In genomic region chr7:94297397-94297838, GRCh38 we compare ENCODE assay signal across 13 cellular contexts.
DNase-seq lines count a peak whose midpoint lies in the region; ATAC-seq, FAIRE-seq and TF ChIP-seq lines count a peak whose summit lies in the region.
"Had no signal": no experiment of that assay in that cellular context is flagged by ENCODE, and none has a peak within 500 bp of the region (broad histone marks: within the 10 kb centered on the region; RNA-seq: fewer than 3 reads in every experiment).

No MANE protein-coding gene starts in this region.

- DNase-seq in EH (ENCODE audit: low read depth) (peak; percentile 99), astrocyte (ENCODE audit: low read depth) (peak; percentile 96), left ventricle myocardium inferior (peak; percentile 56), sigmoid colon (peak; percentile 93), NCI-H345 (lab: John Stamatoyannopoulos, UW) (no peak)
- no peak for DNase-seq in activated naive CD8-positive, alpha-beta T cell treated with anti-CD3 and anti-CD28 coated beads, Interleukin-2, amount 50 U/mL, for 24 hours
- DNase-seq: CD8-positive, alpha-beta T cell; effector CD4-positive, alpha-beta T cell; NCI-H1105; SHP77 had no signal

- 45 to 64% methylated on average over 5 of the region's 5 CpGs for WGBS in sigmoid colon, 2 donors

- no peak for TF ChIP-seq POLR2A in sigmoid colon (IDR thresholded peaks at IDR 0.05)

- intact Hi-C loops in left ventricle myocardium inferior (cut with micrococcal nuclease): loop anchor here (5.0 kb wide), 1 partner anchor 100 kb away; no protein-coding TSS in a partner anchor
- intact Hi-C loops in sigmoid colon (cut with DNase I): loop anchor here (2.0 to 10.0 kb wide), 3 partner anchors 77 to 607 kb away; partner anchors contain the start of genes PPP1R9A and SGCE

- TF ChIP-seq EP300 in sigmoid colon (IDR thresholded peaks at IDR 0.05): no peak

- H3K9me3 Mint-ChIP-seq in astrocyte (ENCODE audit: unreplicated experiment): no peaks in the 10 kb centered on the region
- no peaks in the 10 kb centered on the region for H3K9me3 Mint-ChIP-seq in activated naive CD8-positive, alpha-beta T cell treated with anti-CD3 and anti-CD28 coated beads, Interleukin-2, amount 50 U/mL, for 24 hours
- H3K9me3 Mint-ChIP-seq: CD8-positive, alpha-beta T cell had no signal

- H3K9me3 ChIP-seq in astrocyte (ENCODE audit: insufficient read depth, low read depth, low read length) (no peaks in the 10 kb centered on the region), left ventricle myocardium inferior (replicated peaks) (no peaks in the 10 kb centered on the region), sigmoid colon (no peaks in the 10 kb centered on the region)
- H3K9me3 ChIP-seq: neutrophil had no signal

- peaks cover 65% of the 10 kb centered on the region for H3K4me1 Mint-ChIP-seq in astrocyte (ENCODE audit: low read depth, unreplicated experiment)
- no peaks in the 10 kb centered on the region for H3K4me1 Mint-ChIP-seq in activated naive CD8-positive, alpha-beta T cell treated with anti-CD3 and anti-CD28 coated beads, Interleukin-2, amount 50 U/mL, for 24 hours

- H3K27ac ChIP-seq in astrocyte (ENCODE audit: low read depth, low read length) (peak overlapping the region; percentile 100), left ventricle myocardium inferior (replicated peaks) (peak overlapping the region; percentile 79), sigmoid colon (peak overlapping the region; percentile 78 to 93 (median 88))
- H3K27ac ChIP-seq: neutrophil had no signal

- no peak overlapping the region for H2AFZ ChIP-seq in astrocyte (ENCODE audit: low read depth, low read length)

- no peaks in the 10 kb centered on the region for H3K36me3 ChIP-seq in astrocyte (ENCODE audit: insufficient read depth, low read length)
- no peaks in the 10 kb centered on the region for H3K36me3 ChIP-seq in left ventricle myocardium inferior
- H3K36me3 ChIP-seq in sigmoid colon: no peaks in the 10 kb centered on the region
- H3K36me3 ChIP-seq: neutrophil had no signal

- no peaks in the 10 kb centered on the region for H3K27me3 ChIP-seq in astrocyte (ENCODE audit: insufficient read depth, low read length)
- H3K27me3 ChIP-seq in left ventricle myocardium inferior (ENCODE audit: low read depth): peaks cover 8% of the 10 kb centered on the region
- H3K27me3 ChIP-seq in sigmoid colon: no peaks in the 10 kb centered on the region
- H3K27me3 ChIP-seq: neutrophil had no signal

- peaks cover 16% of the 10 kb centered on the region for H3K79me2 ChIP-seq in astrocyte (ENCODE audit: insufficient read depth, low read length)

- H4K20me1 ChIP-seq in astrocyte (ENCODE audit: insufficient read depth, low read length): no peaks in the 10 kb centered on the region

- peak overlapping the region; percentile 75 for H3K4me3 Mint-ChIP-seq in astrocyte (ENCODE audit: unreplicated experiment)
- no peak overlapping the region for H3K4me3 Mint-ChIP-seq in activated naive CD8-positive, alpha-beta T cell treated with anti-CD3 and anti-CD28 coated beads, Interleukin-2, amount 50 U/mL, for 24 hours
- H3K4me3 Mint-ChIP-seq: CD8-positive, alpha-beta T cell had no signal

- H3K4me3 ChIP-seq in astrocyte (ENCODE audit: insufficient read depth, low read depth, low read length) (peak overlapping the region; percentile 8), left ventricle myocardium inferior (peak overlapping the region; percentile 21), sigmoid colon (peak overlapping the region in 3 of 4 donors; percentile 6 to 40 (median 32))

- FAIRE-seq in astrocyte (lab: Jason Lieb, UNC): peak; percentile 88

- peak overlapping the region; percentile 77 for H3K4me2 ChIP-seq in astrocyte (ENCODE audit: low read length)

- TF ChIP-seq CTCF in astrocyte (IDR thresholded peaks at IDR 0.05; ENCODE audit: insufficient read depth, low read depth, low read length) (no peak), left ventricle myocardium inferior (IDR thresholded peaks at IDR 0.05; ENCODE audit: borderline replicate concordance) (no peak), sigmoid colon (IDR thresholded peaks at IDR 0.05) (no peak)

- no peaks in the 10 kb centered on the region for H3K27me3 Mint-ChIP-seq in astrocyte (ENCODE audit: low read depth, unreplicated experiment)
- H3K27me3 Mint-ChIP-seq in activated naive CD8-positive, alpha-beta T cell treated with anti-CD3 and anti-CD28 coated beads, Interleukin-2, amount 50 U/mL, for 24 hours: peaks cover 6% of the 10 kb centered on the region

- peak overlapping the region; percentile 70 for H3K9ac ChIP-seq in astrocyte (ENCODE audit: low read length)

- ATAC-seq in activated naive CD8-positive, alpha-beta T cell treated with anti-CD3 and anti-CD28 coated beads, Interleukin-2, amount 50 U/mL, for 24 hours: no peak
- ATAC-seq in GM19455 (IDR thresholded peaks at IDR 0.05; ENCODE audit: unreplicated experiment) (no peak), GM18868 (IDR thresholded peaks at IDR 0.05; ENCODE audit: unreplicated experiment) (no peak)
- ATAC-seq: CD8-positive, alpha-beta T cell had no signal

- H3K4me1 ChIP-seq in astrocyte (ENCODE audit: insufficient read depth, low read length): peaks cover 56% of the 10 kb centered on the region
- peaks cover 19% of the 10 kb centered on the region for H3K4me1 ChIP-seq in left ventricle myocardium inferior
- peaks cover 0 to 69% (median 47%) of the 10 kb centered on the region in 4 donors for H3K4me1 ChIP-seq in sigmoid colon

- H3K36me3 Mint-ChIP-seq in astrocyte (ENCODE audit: low read depth, unreplicated experiment): no peaks in the 10 kb centered on the region
- H3K36me3 Mint-ChIP-seq in activated naive CD8-positive, alpha-beta T cell treated with anti-CD3 and anti-CD28 coated beads, Interleukin-2, amount 50 U/mL, for 24 hours (ENCODE audit: low read depth): no peaks in the 10 kb centered on the region
- H3K36me3 Mint-ChIP-seq: CD8-positive, alpha-beta T cell had no signal

- peak overlapping the region; percentile 99 for H3K27ac Mint-ChIP-seq in astrocyte (ENCODE audit: unreplicated experiment)
- H3K27ac Mint-ChIP-seq in activated naive CD8-positive, alpha-beta T cell treated with anti-CD3 and anti-CD28 coated beads, Interleukin-2, amount 50 U/mL, for 24 hours: no peak overlapping the region
- H3K27ac Mint-ChIP-seq: CD8-positive, alpha-beta T cell had no signal

Comparison
In these comparisons a context has a peak if more than half of its experiments do, and no peak if none do; other contexts are left out.
1. DNase-seq: peak in EH (single experiment), astrocyte (single experiment), left ventricle myocardium inferior (single experiment) and sigmoid colon (single experiment); none in NCI-H345 (single experiment) and activated naive CD8-positive, alpha-beta T cell treated with anti-CD3 and anti-CD28 coated beads, Interleukin-2, amount 50 U/mL, for 24 hours (single experiment).
2. Peak in every context shown above with its lines, with median percentiles within 50 percentile points of each other: H3K27ac ChIP-seq and H3K4me3 ChIP-seq.